Comparison of ENCODE assay signal across 36 cellular contexts in genomic region chr20:16764560-16764959, GRCh38. TPM values are rescaled to one million over a fixed set of nuclear protein-coding genes. Genes with fewer than 3 reads are reported as not detected.
"Had no signal": no experiment of that assay in that cellular context is flagged by ENCODE, and none has a peak within 500 bp of the region (broad histone marks: within the 10 kb centered on the region; RNA-seq: fewer than 3 reads in every experiment).

No MANE protein-coding gene starts in this region.

- H3K27ac ChIP-seq: coronary artery, dorsolateral prefrontal cortex, epithelial cell of prostate, esophagus squamous epithelium, gastrocnemius medialis, heart right ventricle, left lung, lower lobe of right lung had no signal

- FAIRE-seq: colon, endometrium, kidney had no signal

- H3K9me3 ChIP-seq: esophagus squamous epithelium, gastrocnemius medialis, heart right ventricle, left lung, lower lobe of right lung, mucosa of descending colon had no signal

- H3K27me3 ChIP-seq: gastrocnemius medialis had no signal

- H3K4me1 ChIP-seq: gastrocnemius medialis, left lung had no signal

- H3K36me3 ChIP-seq: esophagus squamous epithelium, gastrocnemius medialis, heart right ventricle, left lung, lower lobe of right lung had no signal

- H3K4me3 ChIP-seq: coronary artery, dorsolateral prefrontal cortex, esophagus squamous epithelium, gastrocnemius medialis, heart right ventricle, left lung, lower lobe of right lung, mucosa of descending colon had no signal

- DNase-seq: dermis blood vessel endothelial cell; dorsolateral prefrontal cortex; effector CD4-positive, alpha-beta T cell; effector memory CD8-positive, alpha-beta T cell; endodermal cell; erythroblast; esophagus squamous epithelium; foreskin fibroblast; foreskin melanocyte; gastrocnemius medialis; glutamatergic neuron; head of caudate nucleus; heart right ventricle; hypothalamus; immature natural killer cell; islet precursor cell; kidney; left cardiac atrium; left lung; left ventricle myocardium superior; lower lobe of right lung; mesenchymal stem cell; mucosa of descending colon; naive B cell; naive thymus-derived CD8-positive, alpha-beta T cell had no signal

- ATAC-seq: effector memory CD8-positive, alpha-beta T cell; gastrocnemius medialis; heart right ventricle; left cardiac atrium; left ventricle myocardium superior; mucosa of descending colon; naive thymus-derived CD8-positive, alpha-beta T cell had no signal

RNA-seq across cellular contexts. Expression of gene OTOR, which starts 16.4 kb away (rescaled TPM):
- total RNA-seq: dermis blood vessel endothelial cell; endodermal cell; esophagus mucosa; esophagus squamous epithelium; gastrocnemius medialis; glomerular endothelial cell; heart right ventricle; kidney; left cardiac atrium; left lung; left ventricle myocardium superior; lower leg skin; lower lobe of right lung; lung microvascular endothelial cell; mesenteric fat pad; mesothelial cell of epicardium; mucosa of descending colon; myocyte; naive thymus-derived CD8-positive, alpha-beta T cell had no signal
- polyA plus RNA-seq: heart right ventricle; immature natural killer cell; naive thymus-derived CD8-positive, alpha-beta T cell had no signal
